In genomic region chr2:45912109-45912508, GRCh38 we compare ENCODE assay signal across 1 cellular context.
A peak's percentile ranks its signal among the peaks of the same experiment; 100 is the strongest.
TF ChIP-seq lines count a peak whose summit lies in the region.

No MANE protein-coding gene starts in this region.

TF ChIP-seq in HepG2, 621 proteins besides CTCF, POLR2A, EP300 and RAD21 (continued from another document and continues in another):
- TF ChIP-seq ATF6 (CRISPR knock-in tag; conservative IDR thresholded peaks at IDR 0.05) (no peak), GATA4 (IDR thresholded peaks at IDR 0.05; ENCODE audit: borderline replicate concordance, low read depth) (no peak), ZNF569 (CRISPR knock-in tag; IDR thresholded peaks at IDR 0.05; ENCODE audit: borderline replicate concordance) (no peak), ONECUT2 (CRISPR knock-in tag; IDR thresholded peaks at IDR 0.05) (no peak), RXRB (CRISPR knock-in tag; IDR thresholded peaks at IDR 0.05; ENCODE audit: borderline replicate concordance) (no peak), SMAD1 (CRISPR knock-in tag; IDR thresholded peaks at IDR 0.05; ENCODE audit: borderline replicate concordance, low read depth) (no peak), TRIM22 (IDR thresholded peaks at IDR 0.05) (no peak), ZNF547 (CRISPR knock-in tag; IDR thresholded peaks at IDR 0.05) (no peak), AHR (CRISPR knock-in tag; IDR thresholded peaks at IDR 0.05) (no peak), AGO2 (optimal IDR thresholded peaks at IDR 0.05; ENCODE audit: low read depth, low read length) (no peak), TCF7 (IDR thresholded peaks at IDR 0.05; ENCODE audit: low read depth) (0 out of 2 replicates have a peak, but pooled peaks have one; percentile 30), CENPBD1 (CRISPR knock-in tag; IDR thresholded peaks at IDR 0.05; ENCODE audit: borderline replicate concordance, low read depth) (no peak), HNF1B (CRISPR knock-in tag; IDR thresholded peaks at IDR 0.05) (0 out of 2 replicates have a peak, but pooled peaks have one; percentile 39), THAP8 (CRISPR knock-in tag; IDR thresholded peaks at IDR 0.05; ENCODE audit: borderline replicate concordance) (no peak), CCAR2 (optimal IDR thresholded peaks at IDR 0.05; ENCODE audit: low read depth, low read length) (no peak), KDM2A (CRISPR knock-in tag; IDR thresholded peaks at IDR 0.05; ENCODE audit: borderline replicate concordance, low read depth) (no peak), NFKB2 (CRISPR knock-in tag; IDR thresholded peaks at IDR 0.05; ENCODE audit: borderline replicate concordance) (no peak), ZNF780A (CRISPR knock-in tag; IDR thresholded peaks at IDR 0.05) (no peak), ZNF260 (CRISPR knock-in tag; IDR thresholded peaks at IDR 0.05; ENCODE audit: borderline replicate concordance, low read depth) (no peak), ATF7-NPFF (CRISPR knock-in tag; IDR thresholded peaks at IDR 0.05; ENCODE audit: low read depth) (no peak), ZNF484 (CRISPR knock-in tag; IDR thresholded peaks at IDR 0.05; ENCODE audit: borderline replicate concordance, low read depth) (0 out of 2 replicates have a peak, but pooled peaks have one; percentile 42), TFDP2 (CRISPR knock-in tag; IDR thresholded peaks at IDR 0.05) (no peak), GATAD2A (CRISPR knock-in tag; IDR thresholded peaks at IDR 0.05) (peak; percentile 54; the same call in 1 of the 2 replicates), BHLHE40 (IDR thresholded peaks at IDR 0.05; ENCODE audit: low read length) (peak; percentile 94), HNF4A (CRISPR knock-in tag; IDR thresholded peaks at IDR 0.05) (peak; percentile 92), GLI4 (CRISPR knock-in tag; IDR thresholded peaks at IDR 0.05; ENCODE audit: borderline replicate concordance) (no peak), ASH2L (IDR thresholded peaks at IDR 0.05; ENCODE audit: insufficient read length, low read depth, low read length) (peak; percentile 28), ZNF513 (CRISPR knock-in tag; conservative IDR thresholded peaks at IDR 0.05) (no peak), HNF1A (IDR thresholded peaks at IDR 0.05; ENCODE audit: low read depth) (peak; percentile 47; the same call in 1 of the 2 replicates), HNF1A (CRISPR knock-in tag; IDR thresholded peaks at IDR 0.05; ENCODE audit: borderline replicate concordance) (0 out of 2 replicates have a peak, but pooled peaks have one; percentile 51), ZNF335 (CRISPR knock-in tag; IDR thresholded peaks at IDR 0.05) (no peak), JDP2 (CRISPR knock-in tag; IDR thresholded peaks at IDR 0.05; ENCODE audit: borderline replicate concordance) (no peak), TOPORS (CRISPR knock-in tag; IDR thresholded peaks at IDR 0.05) (no peak), ZNF788 (CRISPR knock-in tag; IDR thresholded peaks at IDR 0.05; ENCODE audit: borderline replicate concordance) (no peak), RCOR2 (CRISPR knock-in tag; IDR thresholded peaks at IDR 0.05) (no peak), CENPT (CRISPR knock-in tag; IDR thresholded peaks at IDR 0.05; ENCODE audit: low read depth) (no peak), ZNF121 (CRISPR knock-in tag; IDR thresholded peaks at IDR 0.05) (no peak), CHD2 (IDR thresholded peaks at IDR 0.05; ENCODE audit: low read depth, low read length) (no peak), SNAPC5 (CRISPR knock-in tag; IDR thresholded peaks at IDR 0.05; ENCODE audit: borderline replicate concordance) (no peak), AGO1 (IDR thresholded peaks at IDR 0.05; ENCODE audit: low read depth, low read length, poor library complexity, severe bottlenecking) (no peak), TARDBP (CRISPR knock-in tag; IDR thresholded peaks at IDR 0.05) (no peak), ZNF292 (CRISPR knock-in tag; IDR thresholded peaks at IDR 0.05; ENCODE audit: borderline replicate concordance, low read depth) (no peak; the same call in 1 of the 2 replicates), ZNF441 (CRISPR knock-in tag; IDR thresholded peaks at IDR 0.05; ENCODE audit: borderline replicate concordance) (no peak), ARID3A (IDR thresholded peaks at IDR 0.05; ENCODE audit: low read depth, low read length) (peak; percentile 87), NONO (IDR thresholded peaks at IDR 0.05) (no peak), NONO (CRISPR knock-in tag; conservative IDR thresholded peaks at IDR 0.05) (no peak), ZNF710 (CRISPR knock-in tag; IDR thresholded peaks at IDR 0.05; ENCODE audit: borderline replicate concordance) (0 out of 2 replicates have a peak, but pooled peaks have one; percentile 68), ZNF124 (CRISPR knock-in tag; IDR thresholded peaks at IDR 0.05) (no peak)
